21 cellular contexts compared by ENCODE assay signal in genomic region chr1:232489256-232489655, GRCh38.
DNase-seq lines count a peak whose midpoint lies in the region; ATAC-seq, FAIRE-seq and TF ChIP-seq lines count a peak whose summit lies in the region.
"Had no signal": no experiment of that assay in that cellular context is flagged by ENCODE, and none has a peak within 500 bp of the region (broad histone marks: within the 10 kb centered on the region; RNA-seq: fewer than 3 reads in every experiment).

No MANE protein-coding gene starts in this region.

- H3K79me2 ChIP-seq in HepG2 (ENCODE audit: insufficient read depth, low read length), result no peaks in the 10 kb centered on the region
- no peaks in the 10 kb centered on the region for H3K79me2 ChIP-seq in OCI-LY3 (ENCODE audit: low read length)
- no peaks in the 10 kb centered on the region for H3K79me2 ChIP-seq in H1 (ENCODE audit: control insufficient read depth in 1 of 2, insufficient read depth in 2 of 2, low read length in 2 of 2)

- H3K4me3 ChIP-seq in HepG2 (replicated peaks in 1 of 3; ENCODE audit: insufficient read depth in 1 of 3, low read depth in 2 of 3, low read length in 3 of 3), result no peak overlapping the region
- H3K4me3 ChIP-seq in right lobe of liver, result no peak overlapping the region
- H3K4me3 ChIP-seq in OCI-LY3 (ENCODE audit: low read length), result no peak overlapping the region
- no peak overlapping the region for H3K4me3 ChIP-seq in H1 (ENCODE audit: extremely low read depth in 1 of 4, insufficient read depth in 2 of 4, low read depth in 3 of 4, low read length in 4 of 4)
- H3K4me3 ChIP-seq: BLaER1 treated with 17β-estradiol and CSF1 and Interleukin-3, amounts not matched to agents 10 nM and 100 nM; GM23248 had no signal

- H2AFZ ChIP-seq in HepG2 (ENCODE audit: low read length), result no peak overlapping the region
- no peak overlapping the region for H2AFZ ChIP-seq in OCI-LY3 (ENCODE audit: low read depth, low read length)
- no peak overlapping the region for H2AFZ ChIP-seq in H1 (ENCODE audit: low read length)
- H2AFZ ChIP-seq: GM23248 had no signal

- no peak overlapping the region for H3K4ac ChIP-seq in H1 (replicated peaks; ENCODE audit: insufficient read length, low read depth, low read length)

- ATAC-seq in HepG2 (no peak), right lobe of liver (no peak), GM18511 (IDR thresholded peaks at IDR 0.05; ENCODE audit: unreplicated experiment) (no peak), GM21526 (IDR thresholded peaks at IDR 0.05; ENCODE audit: low FRiP score, unreplicated experiment) (no peak)
- ATAC-seq: HCT116 had no signal

- H2BK120ac ChIP-seq in H1 (replicated peaks; ENCODE audit: low read depth, low read length), result no peak overlapping the region

- H2AK5ac ChIP-seq in H1 (ENCODE audit: low read depth, low read length), result no peak overlapping the region

- no peak for FAIRE-seq in HepG2 (lab: Jason Lieb, UNC)
- FAIRE-seq in H1 (lab: Jason Lieb, UNC), result no peak
- FAIRE-seq: A204.1, G401.6, GM12892 had no signal

- DNase-seq in HepG2 (ENCODE audit: low spot score), result no peak
- no peak for DNase-seq in right lobe of liver
- no peak for DNase-seq in H1 (ENCODE audit: low read depth in 1 of 2, low spot score in 2 of 2)
- DNase-seq: ACHN; AML-193; BE2C; CD4-positive, alpha-beta T cell; CD8-positive, alpha-beta memory T cell; DMS153; DND-41; GM23248; H9 had no signal

- H2BK20ac ChIP-seq in H1 (ENCODE audit: low read length), result no peak overlapping the region

- H2BK15ac ChIP-seq in H1 (ENCODE audit: low read length), result no peak overlapping the region

- no peaks in the 10 kb centered on the region for H3K23me2 ChIP-seq in H1 (ENCODE audit: low read depth, low read length)

- H3K27ac ChIP-seq in HepG2 (ENCODE audit: extremely low read length, insufficient read depth, low read length), result no peak overlapping the region
- no peak overlapping the region for H3K27ac ChIP-seq in right lobe of liver
- no peak overlapping the region; the same call in 1 of the 2 replicates for H3K27ac ChIP-seq in OCI-LY3 (ENCODE audit: low read length)
- no peak overlapping the region for H3K27ac ChIP-seq in H1 (ENCODE audit: low read depth, low read length)
- H3K27ac ChIP-seq: 22Rv1; BLaER1 treated with 17β-estradiol and CSF1 and Interleukin-3, amounts not matched to agents 10 nM and 100 nM; GM23248 had no signal

- H3K79me1 ChIP-seq in H1 (ENCODE audit: low read depth, low read length), result no peaks in the 10 kb centered on the region

- H3K18ac ChIP-seq in H1 (ENCODE audit: extremely low read depth, low read length), result no peak overlapping the region

- TF ChIP-seq POLR2A in HepG2 (IDR thresholded peaks at IDR 0.05; ENCODE audit: insufficient read depth in 1 of 2, low read depth in 2 of 2, low read length in 2 of 2), result no peak
- TF ChIP-seq POLR2A in right lobe of liver (IDR thresholded peaks at IDR 0.05), result no peak
- no peak for TF ChIP-seq POLR2A in H1 (IDR thresholded peaks at IDR 0.05; ENCODE audit: control extremely low read depth in 1 of 2, low read depth in 2 of 2, low read length in 2 of 2)

- H3K14ac ChIP-seq in H1 (ENCODE audit: insufficient read length), result no peak overlapping the region

- in situ Hi-C loops in HepG2 (cut with HindIII; ENCODE audit: extremely low pct_ligation_motif_present, low pct_unique_long_range_greater_than_20kb), result no loop called here

- BruUV-seq in HepG2 (replicated peaks; lab: Mats Ljungman, UMichigan), result no TSS peak

- CTCF ChIA-PET in HepG2 (lab: Yijun Ruan, JAX; ENCODE audit: low intra/inter-chr PET ratio, low total read pairs), result no interaction called here
- CTCF ChIA-PET in H1 (lab: Charles Lee; ENCODE audit: partially characterized antibody), result no interaction called here

- H3K9me3 ChIP-seq in HepG2 (ENCODE audit: low read length), result no peaks in the 10 kb centered on the region
- no peaks in the 10 kb centered on the region for H3K9me3 ChIP-seq in right lobe of liver
- no peaks in the 10 kb centered on the region for H3K9me3 ChIP-seq in OCI-LY3 (ENCODE audit: insufficient read depth, low read length)
- no peaks in the 10 kb centered on the region for H3K9me3 ChIP-seq in H1 (ENCODE audit: insufficient read depth in 2 of 2, low read depth in 1 of 2, low read length in 1 of 2)
- H3K9me3 ChIP-seq: BE2C; BLaER1 treated with 17β-estradiol and CSF1 and Interleukin-3, amounts not matched to agents 10 nM and 100 nM had no signal

- TF ChIP-seq RAD21 in HepG2 (CRISPR knock-in tag; IDR thresholded peaks at IDR 0.05) (no peak), H1 (IDR thresholded peaks at IDR 0.05 in 1 of 2, conservative IDR thresholded peaks at IDR 0.05 in 1 of 2; ENCODE audit: low read depth in 2 of 2, low read length in 2 of 2) (no peak)

- no peak overlapping the region for H3K56ac ChIP-seq in H1 (replicated peaks; ENCODE audit: insufficient read length, low read depth, low read length)

- H2BK12ac ChIP-seq in H1 (ENCODE audit: low read depth, low read length), result no peak overlapping the region

- H3K23ac ChIP-seq in H1 (ENCODE audit: insufficient read length), result no peak overlapping the region

- H4K5ac ChIP-seq in H1 (ENCODE audit: insufficient read length, low read depth, low read length), result no peak overlapping the region

- H3K36me3 ChIP-seq in HepG2 (replicated peaks in 1 of 2; ENCODE audit: control insufficient read depth in 1 of 2, insufficient read depth in 2 of 2, low read length in 2 of 2), result no peaks in the 10 kb centered on the region
- peaks cover 0 to 4% (median 0%) of the 10 kb centered on the region in 4 donors for H3K36me3 ChIP-seq in right lobe of liver
- no peaks in the 10 kb centered on the region for H3K36me3 ChIP-seq in OCI-LY3 (replicated peaks; ENCODE audit: low read depth, low read length)
- H3K36me3 ChIP-seq in H1 (ENCODE audit: control insufficient read depth in 2 of 4, insufficient read depth in 4 of 4, low read length in 3 of 4), result no peaks in the 10 kb centered on the region
- H3K36me3 ChIP-seq: BE2C had no signal

- WGBS in HepG2 (ENCODE audit: low lambda C conversion rate), result 52% methylated on average over 4 of the region's 4 CpGs
- WGBS in right lobe of liver (ENCODE audit: insufficient coverage, low coverage, low lambda C conversion rate, missing lambda C conversion rate), result 96% methylated on average over 4 of the region's 4 CpGs
- 89% methylated on average over 4 of the region's 4 CpGs; no CpG with 5 or more reads in 1 of the 2 experiments for WGBS in H1 (ENCODE audit: extremely low coverage in 1 of 2, insufficient coverage in 1 of 2, insufficient read length in 1 of 2, insufficient replicate concordance in 2 of 2, low coverage in 1 of 2, low lambda C conversion rate in 2 of 2, missing lambda C conversion rate in 1 of 2), 2 experiments

- no peak overlapping the region for H3K9ac ChIP-seq in HepG2 (ENCODE audit: insufficient read depth, low read depth, low read length)
- no peak overlapping the region for H3K9ac ChIP-seq in OCI-LY3 (ENCODE audit: low read length)
- H3K9ac ChIP-seq in H1 (replicated peaks in 1 of 4; ENCODE audit: extremely low read depth in 1 of 4, low read depth in 3 of 4, low read length in 3 of 4), result no peak overlapping the region
- H3K9ac ChIP-seq: BLaER1 treated with 17β-estradiol and CSF1 and Interleukin-3, amounts not matched to agents 10 nM and 100 nM; GM23248 had no signal

- H3K27me3 ChIP-seq in HepG2 (ENCODE audit: control insufficient read depth in 1 of 2, insufficient read depth in 2 of 2, low read length in 2 of 2), result peaks cover 0 to under 1% of the 10 kb centered on the region in 2 experiments; a peak in 1 of 5 replicates
- no peaks in the 10 kb centered on the region for H3K27me3 ChIP-seq in right lobe of liver
- no peaks in the 10 kb centered on the region for H3K27me3 ChIP-seq in OCI-LY3 (ENCODE audit: low read depth, low read length)
- H3K27me3 ChIP-seq in H1 (replicated peaks in 1 of 4; ENCODE audit: control insufficient read depth in 3 of 4, extremely low read depth in 1 of 4, insufficient read depth in 3 of 4, low read length in 3 of 4), result no peaks in the 10 kb centered on the region
- H3K27me3 ChIP-seq: BE2C; BLaER1 treated with 17β-estradiol and CSF1 and Interleukin-3, amounts not matched to agents 10 nM and 100 nM had no signal

- no peaks in the 10 kb centered on the region for H3K4me1 ChIP-seq in HepG2 (ENCODE audit: insufficient read depth, low read length)
- H3K4me1 ChIP-seq in right lobe of liver, result no peaks in the 10 kb centered on the region
- peaks cover 39% of the 10 kb centered on the region for H3K4me1 ChIP-seq in OCI-LY3 (ENCODE audit: low read length)
- H3K4me1 ChIP-seq in H1 (replicated peaks in 1 of 4; ENCODE audit: control insufficient read depth in 3 of 4, insufficient read depth in 4 of 4, low read length in 3 of 4), result no peaks in the 10 kb centered on the region
- H3K4me1 ChIP-seq: BE2C had no signal

- H4K91ac ChIP-seq in H1 (replicated peaks; ENCODE audit: insufficient read length, low read length), result no peak overlapping the region

- intact Hi-C loops in HepG2 (cut with micrococcal nuclease; ENCODE audit: unreplicated experiment), result no loop called here
- intact Hi-C loops in right lobe of liver (cut with DNase I), result no loop called here

- H4K20me1 ChIP-seq in HepG2 (ENCODE audit: insufficient read depth, low read length), result no peaks in the 10 kb centered on the region
- no peaks in the 10 kb centered on the region for H4K20me1 ChIP-seq in OCI-LY3 (ENCODE audit: insufficient read depth, low read length)
- H4K20me1 ChIP-seq in H1 (replicated peaks in 1 of 2; ENCODE audit: control insufficient read depth in 1 of 2, insufficient read depth in 2 of 2, low read length in 2 of 2), result peaks cover 0 to 3% of the 10 kb centered on the region in 2 experiments

- no peak for TF ChIP-seq EP300 in HepG2 (IDR thresholded peaks at IDR 0.05; ENCODE audit: low read depth in 2 of 2, low read length in 2 of 2)
- no peak for TF ChIP-seq EP300 in HepG2 (CRISPR knock-in tag; IDR thresholded peaks at IDR 0.05; ENCODE audit: borderline replicate concordance)
- no peak for TF ChIP-seq EP300 in H1 (IDR thresholded peaks at IDR 0.05; ENCODE audit: borderline replicate concordance in 1 of 2, low read depth in 2 of 2, low read length in 2 of 2)

- no peak for TF ChIP-seq CTCF in HepG2 (CRISPR knock-in tag; IDR thresholded peaks at IDR 0.05)
- TF ChIP-seq CTCF in right lobe of liver (IDR thresholded peaks at IDR 0.05), result no peak
- no peak for TF ChIP-seq CTCF in OCI-LY3 (IDR thresholded peaks at IDR 0.05; ENCODE audit: low read depth, low read length)
- TF ChIP-seq CTCF in H1 (IDR thresholded peaks at IDR 0.05; ENCODE audit: control extremely low read depth in 1 of 3, insufficient read depth in 1 of 3, low read depth in 1 of 3, low read length in 3 of 3), result no peak

- H2BK5ac ChIP-seq in H1 (ENCODE audit: low read depth, low read length), result no peak overlapping the region

- H4K8ac ChIP-seq in H1 (ENCODE audit: extremely low read depth, insufficient read depth, low read length), result no peak overlapping the region

- H3K4me2 ChIP-seq in HepG2 (ENCODE audit: low read depth, low read length), result no peak overlapping the region
- peak overlapping the region; percentile 0; the same call in 1 of the 2 replicates for H3K4me2 ChIP-seq in OCI-LY3 (ENCODE audit: low read length)
- no peak overlapping the region for H3K4me2 ChIP-seq in H1 (ENCODE audit: insufficient read depth in 1 of 2, low read depth in 2 of 2, low read length in 2 of 2)
- H3K4me2 ChIP-seq: BLaER1 treated with 17β-estradiol and CSF1 and Interleukin-3, amounts not matched to agents 10 nM and 100 nM had no signal

- POLR2A ChIA-PET in HepG2 (lab: Yijun Ruan, JAX) (no interaction called here), H1 (lab: Charles Lee; ENCODE audit: partially characterized antibody) (no interaction called here)

Comparison
In these comparisons a context has a peak if more than half of its experiments do, and no peak if none do; other contexts are left out.
1. Of the 41 proteins assayed by ChIP-seq in both HepG2 and H1: peak only in HepG2: none; only in H1: none; in both: CEBPB; in neither: 40.